ENCODE assay signal across 18 cellular contexts in the genomic region with DNA sequence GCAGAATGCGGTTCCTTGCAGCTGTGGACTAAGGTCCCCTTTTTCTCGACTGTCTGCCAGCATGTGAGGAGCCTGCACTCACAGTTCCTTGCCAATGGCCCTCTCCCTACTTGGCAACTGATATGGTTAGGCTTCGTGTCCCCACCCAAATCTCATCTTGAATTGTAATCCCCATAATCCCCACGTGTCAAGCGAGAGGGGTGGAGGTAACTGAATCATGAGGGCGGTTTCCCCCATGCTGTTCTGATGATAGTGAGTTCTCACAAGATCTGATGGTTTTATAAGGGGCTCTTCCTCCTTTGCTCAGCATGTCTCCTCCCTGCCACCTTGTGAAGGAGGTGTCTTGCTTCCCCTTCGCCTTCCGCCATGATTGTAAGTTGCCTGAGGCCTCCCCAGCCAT. TPM values are rescaled to one million over a fixed set of nuclear protein-coding genes. Genes with fewer than 3 reads are reported as not detected.
DNase-seq lines count a peak whose midpoint lies in the region; ATAC-seq and TF ChIP-seq lines count a peak whose summit lies in the region.
"Had no signal": no experiment of that assay in that cellular context is flagged by ENCODE, and none has a peak within 500 bp of the region (broad histone marks: within the 10 kb centered on the region; RNA-seq: fewer than 3 reads in every experiment).

No MANE protein-coding gene starts in this region.

- no peaks in the 10 kb centered on the region for H3K9me3 Mint-ChIP-seq in central memory CD8-positive, alpha-beta T cell
- no peaks in the 10 kb centered on the region for H3K9me3 Mint-ChIP-seq in neural progenitor cell
- H3K9me3 Mint-ChIP-seq in T-helper 2 cell treated with Interferon-gamma antibody and Interleukin-4, amounts not matched to agents 5 μg/mL and 100 μg/mL, for 36 hours: no peaks in the 10 kb centered on the region
- H3K9me3 Mint-ChIP-seq: CD14-positive monocyte had no signal

- H3K36me3 Mint-ChIP-seq in central memory CD8-positive, alpha-beta T cell (ENCODE audit: insufficient read depth): peaks cover 35% of the 10 kb centered on the region
- H3K36me3 Mint-ChIP-seq in neural progenitor cell: peaks cover 27% of the 10 kb centered on the region
- H3K36me3 Mint-ChIP-seq in T-helper 2 cell treated with Interferon-gamma antibody and Interleukin-4, amounts not matched to agents 5 μg/mL and 100 μg/mL, for 36 hours (ENCODE audit: low read depth): peaks cover 33% of the 10 kb centered on the region

- no peak overlapping the region for H3K4me3 Mint-ChIP-seq in central memory CD8-positive, alpha-beta T cell
- no peak overlapping the region for H3K4me3 Mint-ChIP-seq in neural progenitor cell
- no peak overlapping the region for H3K4me3 Mint-ChIP-seq in T-helper 2 cell treated with Interferon-gamma antibody and Interleukin-4, amounts not matched to agents 5 μg/mL and 100 μg/mL, for 36 hours
- H3K4me3 Mint-ChIP-seq: CD14-positive monocyte had no signal

- H3K9me3 ChIP-seq in neural progenitor cell (ENCODE audit: low read depth): no peaks in the 10 kb centered on the region
- H3K9me3 ChIP-seq: SJSA1 had no signal

- no peak overlapping the region for H3K4me3 ChIP-seq in neural progenitor cell
- H3K4me3 ChIP-seq: SJSA1 had no signal

- H3K4me2 ChIP-seq in neural progenitor cell: no peak overlapping the region
- H3K4me2 ChIP-seq: KMS-11 had no signal

- H4K20me1 ChIP-seq in neural progenitor cell (ENCODE audit: low read depth): peaks cover 6% of the 10 kb centered on the region

- H2AFZ ChIP-seq in neural progenitor cell (replicated peaks): no peak overlapping the region

- no peak overlapping the region for H3K9ac ChIP-seq in neural progenitor cell
- H3K9ac ChIP-seq: KMS-11 had no signal

- peaks cover 5% of the 10 kb centered on the region for H3K36me3 ChIP-seq in neural progenitor cell

- H3K4me1 Mint-ChIP-seq in central memory CD8-positive, alpha-beta T cell: no peaks in the 10 kb centered on the region
- H3K4me1 Mint-ChIP-seq in neural progenitor cell: peaks cover 5% of the 10 kb centered on the region
- H3K4me1 Mint-ChIP-seq in T-helper 2 cell treated with Interferon-gamma antibody and Interleukin-4, amounts not matched to agents 5 μg/mL and 100 μg/mL, for 36 hours (ENCODE audit: low read depth): no peaks in the 10 kb centered on the region

- DNase-seq in NCI-H82 treated with DMSO at 0.1 percent for 48 hours (lab: John Stamatoyannopoulos, UW; ENCODE audit: unreplicated experiment): peak; percentile 41
- DNase-seq in central memory CD8-positive, alpha-beta T cell (ENCODE audit: low spot score in 2 of 2): no peak
- DNase-seq in neural progenitor cell (ENCODE audit: low spot score): no peak
- DNase-seq in T-helper 2 cell treated with Interferon-gamma antibody and Interleukin-4, amounts not matched to agents 5 μg/mL and 100 μg/mL, for 36 hours (ENCODE audit: low spot score): no peak
- DNase-seq: AML-193, COR-L47, GF-D8, GOT3, NCI-H1436, NCI-H2029 treated with DMSO at 0.1 percent for 48 hours, NCI-H2171 treated with DMSO at 0.1 percent for 48 hours, NCI-H446 treated with DMSO at 0.1 percent for 48 hours had no signal

- H3K79me2 ChIP-seq in neural progenitor cell (ENCODE audit: low read depth): no peaks in the 10 kb centered on the region

- no peaks in the 10 kb centered on the region for H3K27me3 Mint-ChIP-seq in central memory CD8-positive, alpha-beta T cell
- H3K27me3 Mint-ChIP-seq in neural progenitor cell (ENCODE audit: insufficient read depth, low read depth): no peaks in the 10 kb centered on the region
- H3K27me3 Mint-ChIP-seq in T-helper 2 cell treated with Interferon-gamma antibody and Interleukin-4, amounts not matched to agents 5 μg/mL and 100 μg/mL, for 36 hours (ENCODE audit: low read depth): no peaks in the 10 kb centered on the region

- no peaks in the 10 kb centered on the region for H3K27me3 ChIP-seq in neural progenitor cell
- H3K27me3 ChIP-seq: SJSA1 had no signal

- H3F3A ChIP-seq in neural progenitor cell (ENCODE audit: low read depth): peaks cover 10% of the 10 kb centered on the region

- H3K4me1 ChIP-seq in neural progenitor cell: peaks cover 11% of the 10 kb centered on the region

- H3K27ac Mint-ChIP-seq in central memory CD8-positive, alpha-beta T cell (ENCODE audit: low read depth): peak overlapping the region; percentile 58
- H3K27ac Mint-ChIP-seq in neural progenitor cell: no peak overlapping the region
- no peak overlapping the region for H3K27ac Mint-ChIP-seq in T-helper 2 cell treated with Interferon-gamma antibody and Interleukin-4, amounts not matched to agents 5 μg/mL and 100 μg/mL, for 36 hours

- TF ChIP-seq CTCF in neural progenitor cell (IDR thresholded peaks at IDR 0.05): no peak

- ATAC-seq in central memory CD8-positive, alpha-beta T cell (replicated peaks; ENCODE audit: extremely low read depth, poor library complexity, severe bottlenecking): no peak
- no peak for ATAC-seq in HG02970 (IDR thresholded peaks at IDR 0.05; ENCODE audit: low FRiP score, unreplicated experiment)

- H3K27ac ChIP-seq in neural progenitor cell: peak overlapping the region; percentile 46
- H3K27ac ChIP-seq: KMS-11, SJSA1 had no signal

RNA-seq across cellular contexts. Expression of a gene that starts 19.9 kb away (rescaled TPM):
- 89.2 and 95.9 TPM in 2 replicates for total RNA-seq in neural progenitor cell (ENCODE audit: low replicate concordance)

RNA-seq across cellular contexts. Expression of a gene that starts 20.0 kb away (rescaled TPM):
- total RNA-seq in neural progenitor cell (ENCODE audit: low replicate concordance): 20.2 and 20.3 TPM in 2 replicates

RNA-seq across cellular contexts. Expression of a gene that starts 22.7 kb away (rescaled TPM):
- not detected in 2 replicates for total RNA-seq in neural progenitor cell (ENCODE audit: low replicate concordance)
- total RNA-seq: Daoy, M059J, SJSA1 had no signal

RNA-seq across cellular contexts. Expression of a gene that starts 35.2 kb away (rescaled TPM):
- 58.4 and 97.4 TPM in 2 replicates for total RNA-seq in neural progenitor cell (ENCODE audit: low replicate concordance)

RNA-seq across cellular contexts. Expression of a gene that starts 55.0 kb away (rescaled TPM):
- total RNA-seq in neural progenitor cell (ENCODE audit: low replicate concordance): 0.65 and 0.96 TPM in 2 replicates
